ENCODE assay signal across 8 cellular contexts in the genomic region with DNA sequence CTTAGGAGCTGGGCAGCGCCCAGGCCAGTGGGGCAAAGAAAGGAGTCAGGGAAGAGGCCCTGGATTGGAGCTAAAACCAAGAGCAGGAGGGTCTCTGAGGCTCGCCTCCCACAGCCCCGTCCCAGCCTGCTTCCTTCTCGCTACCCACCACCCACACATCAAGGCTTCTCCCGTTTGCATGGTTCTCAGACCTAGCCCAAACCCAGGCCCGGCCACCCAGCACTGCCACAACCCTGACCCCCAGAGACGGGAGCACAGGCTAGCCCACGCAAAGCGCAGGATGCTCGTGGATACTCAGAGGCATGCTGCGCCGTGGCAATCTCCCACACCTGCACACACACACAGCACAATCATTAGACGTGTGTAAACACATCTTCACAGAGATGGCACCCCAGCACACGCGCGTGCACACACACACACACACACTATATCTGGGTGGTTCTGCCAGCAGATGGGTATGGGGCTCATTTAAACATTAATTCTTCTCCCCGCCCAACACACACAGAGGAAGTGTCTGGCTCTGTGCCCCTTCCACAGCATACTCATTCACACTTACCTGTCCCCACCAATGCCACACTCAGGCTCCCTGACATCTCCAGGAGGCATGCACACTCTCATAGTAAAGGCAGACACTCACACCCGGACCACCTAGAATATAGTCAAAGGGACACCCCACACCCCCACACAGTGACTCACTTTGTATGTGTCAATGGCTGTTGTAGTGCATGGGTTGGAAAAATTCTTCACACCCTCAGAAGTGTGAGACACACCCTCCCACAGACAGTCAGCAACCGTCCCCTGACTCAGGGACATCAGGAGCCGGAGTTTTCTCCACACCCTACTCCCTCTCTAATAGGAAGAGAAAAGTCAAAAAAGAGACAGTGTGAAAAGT. TPM values are rescaled to one million over a fixed set of nuclear protein-coding genes. Genes with fewer than 3 reads are reported as not detected.
DNase-seq lines count a peak whose midpoint lies in the region; TF ChIP-seq lines count a peak whose summit lies in the region.

No MANE protein-coding gene starts in this region.

- no peak for TF ChIP-seq EP300 in suprapubic skin (IDR thresholded peaks at IDR 0.05)

- H3K4me3 Mint-ChIP-seq in nephron, result peak overlapping the region; percentile 75 to 83 (median 75)

- intact Hi-C loops in ascending aorta (cut with DNase I), result loop anchor here (2.0 kb wide), 1 partner anchor 38 kb away; no protein-coding TSS in a partner anchor

- H3K27ac Mint-ChIP-seq in nephron, result no peak overlapping the region

- no peaks in the 10 kb centered on the region for H3K9me3 Mint-ChIP-seq in nephron

- no peaks in the 10 kb centered on the region for H3K36me3 ChIP-seq in ascending aorta
- H3K36me3 ChIP-seq in suprapubic skin, result no peaks in the 10 kb centered on the region

- H3K27me3 Mint-ChIP-seq in nephron (ENCODE audit: low read depth), result peaks cover 41% of the 10 kb centered on the region

- DNase-seq in activated effector memory CD4-positive, alpha-beta T cell treated with anti-CD3 and anti-CD28 coated beads, Interleukin-2, amount 50 U/mL, for 16 hours, result peak; percentile 83
- DNase-seq in activated effector memory CD4-positive, alpha-beta T cell treated with Interleukin-2 at 50 U/mL for 16 hours, result no peak
- peak in 1 of 2 donors; percentile 58 for DNase-seq in ascending aorta (ENCODE audit: low spot score in 2 of 2)
- DNase-seq in suprapubic skin (ENCODE audit: low spot score in 2 of 2), result peak in 1 of 2 donors; percentile 51
- DNase-seq in foreskin melanocyte, result no peak
- DNase-seq in NCI-H748 (lab: John Stamatoyannopoulos, UW; ENCODE audit: unreplicated experiment), result no peak
- DNase-seq in NCI-H1105 (lab: John Stamatoyannopoulos, UW), result no peak

- H3K36me3 Mint-ChIP-seq in nephron (ENCODE audit: low read depth), result no peaks in the 10 kb centered on the region

- 66% methylated on average over 16 of the region's 20 CpGs for WGBS in suprapubic skin

- H3K4me1 Mint-ChIP-seq in nephron, result peaks cover 10% of the 10 kb centered on the region

- no peaks in the 10 kb centered on the region for H3K9me3 ChIP-seq in ascending aorta
- no peaks in the 10 kb centered on the region for H3K9me3 ChIP-seq in suprapubic skin

- H3K27ac ChIP-seq in ascending aorta (no peak overlapping the region), suprapubic skin (no peak overlapping the region)

- TF ChIP-seq CTCF in ascending aorta (IDR thresholded peaks at IDR 0.05) (no peak), nephron (IDR thresholded peaks at IDR 0.05; ENCODE audit: unreplicated experiment in 3 of 3) (no peak), suprapubic skin (IDR thresholded peaks at IDR 0.05) (no peak)

- H3K27me3 ChIP-seq in ascending aorta (no peaks in the 10 kb centered on the region), suprapubic skin (no peaks in the 10 kb centered on the region)

- H3K4me3 ChIP-seq in ascending aorta, result peak overlapping the region; percentile 61 to 81
- peak overlapping the region; percentile 57 for H3K4me3 ChIP-seq in suprapubic skin

- peaks cover 9 to 12% of the 10 kb centered on the region in 2 donors for H3K4me1 ChIP-seq in ascending aorta
- peaks cover 17% of the 10 kb centered on the region for H3K4me1 ChIP-seq in suprapubic skin

- no peak for TF ChIP-seq POLR2A in suprapubic skin (IDR thresholded peaks at IDR 0.05)

RNA-seq across cellular contexts. Expression of gene CARMIL3, which starts 1.1 kb away (rescaled TPM):
- total RNA-seq in ascending aorta (not detected), suprapubic skin (10 to 100 TPM in 1 of 4 donors, 1 to 10 TPM in 3; 5.9 to 11.2 (median 7.7) TPM)

RNA-seq across cellular contexts. Expression of gene CPNE6, which starts 18.5 kb away (rescaled TPM):
- not detected for total RNA-seq in ascending aorta
- not detected for total RNA-seq in suprapubic skin

RNA-seq across cellular contexts. Expression of gene PCK2, which starts 41.2 kb away (rescaled TPM):
- 26.1 TPM for total RNA-seq in ascending aorta
- total RNA-seq in suprapubic skin, result 10 to 100 TPM in 3 of 4 donors, 1 to 10 TPM in 1; 9.2 to 25.1 (median 14.4) TPM
